8 cellular contexts compared by ENCODE assay signal in genomic region chr17:42937712-42938596, GRCh38. TPM values are rescaled to one million over a fixed set of nuclear protein-coding genes. Genes with fewer than 3 reads are reported as not detected.
DNase-seq lines count a peak whose midpoint lies in the region; ATAC-seq and TF ChIP-seq lines count a peak whose summit lies in the region.

No MANE protein-coding gene starts in this region.

- intact Hi-C loops in head of caudate nucleus (cut with DNase I): loop anchor here (10.0 kb wide), 1 partner anchor 93 kb away; the partner anchor contains the start of gene AOC2
- intact Hi-C loops in psoas muscle (cut with DNase I): loop anchor here in 1 of 2 donors (1.0 to 10.0 kb wide), 2 partner anchors 95 to 213 kb away; no protein-coding TSS in a partner anchor

- ATAC-seq in psoas muscle (peak; percentile 57 to 77 (median 68)), GM18868 (IDR thresholded peaks at IDR 0.05; ENCODE audit: unreplicated experiment) (no peak), GM19467 (IDR thresholded peaks at IDR 0.05; ENCODE audit: unreplicated experiment) (no peak)

- H3K36me3 ChIP-seq in psoas muscle (ENCODE audit: insufficient read depth in 1 of 2, low read depth in 1 of 2): no peaks in the 10 kb centered on the region

- H3K27ac ChIP-seq in psoas muscle: no peak overlapping the region

- H3K27me3 ChIP-seq in psoas muscle (ENCODE audit: insufficient read depth in 3 of 3, low read length in 2 of 3): no peaks in the 10 kb centered on the region

- peak; percentile 65 for TF ChIP-seq CTCF in psoas muscle (IDR thresholded peaks at IDR 0.05)

- 32 to 41% (median 34%) methylated on average over 9 of the region's 9 CpGs for whole genome bisulfite sequencing in psoas muscle, 3 donors

- DNase-seq in CD1c-positive myeloid dendritic cell (ENCODE audit: extremely low spot score): peak; percentile 49
- peak; percentile 6 for DNase-seq in GOT3 (lab: John Stamatoyannopoulos, UW)
- DNase-seq in NCI-H748 (lab: John Stamatoyannopoulos, UW; ENCODE audit: unreplicated experiment): peak; percentile 73
- DNase-seq in activated T-cell treated with anti-CD3 and anti-CD28 coated beads, Interleukin-2, amount 50 U/mL, for 48 hours: peak; percentile 33 to 44
- DNase-seq in head of caudate nucleus: peak in 40 of 42 donors; percentile 11 to 71 (median 46)
- DNase-seq in psoas muscle: peak in 1 of 2 donors; percentile 17

- no peaks in the 10 kb centered on the region for H3K4me1 ChIP-seq in psoas muscle

- H3K9me3 ChIP-seq in psoas muscle: no peaks in the 10 kb centered on the region

- no peak overlapping the region for H3K4me3 ChIP-seq in psoas muscle

RNA-seq across cellular contexts. Expression of gene AARSD1, which starts 26.3 kb away (rescaled TPM):
- 10 to 100 TPM; 29.7 to 54.6 (median 43.1) TPM for total RNA-seq in psoas muscle
- polyA plus RNA-seq in psoas muscle: 10 to 100 TPM; 55.2 to 68.1 (median 55.3) TPM

RNA-seq across cellular contexts. Expression of gene G6PC1, which starts 37.4 kb away (rescaled TPM):
- not detected for total RNA-seq in psoas muscle
- polyA plus RNA-seq in psoas muscle: under 1 TPM in 1 of 3 donors, not detected in 2; 0.03 TPM

RNA-seq across cellular contexts. Expression of gene PTGES3L, which starts 41.9 kb away (rescaled TPM):
- total RNA-seq in psoas muscle: 10 to 100 TPM; 47.8 to 66.0 (median 55.3) TPM
- polyA plus RNA-seq in psoas muscle: 10 to 100 TPM; 43.7 to 59.5 (median 44.7) TPM

RNA-seq across cellular contexts. Expression of gene RUNDC1, which starts 42.4 kb away (rescaled TPM):
- 10 to 100 TPM in 2 of 4 donors, 1 to 10 TPM in 2; 8.7 to 16.8 (median 12.8) TPM for total RNA-seq in psoas muscle
- polyA plus RNA-seq in psoas muscle: 10 to 100 TPM; 10.4 to 17.8 (median 10.6) TPM

Comparison
In these comparisons a context has a peak if more than half of its experiments do, and no peak if none do; other contexts are left out.
1. ATAC-seq: peak in psoas muscle (4 of 4); none in GM18868 (single experiment) and GM19467 (single experiment).